In genomic region chr15:40087991-40088928, GRCh38 we compare ENCODE assay signal across 11 cellular contexts. TPM values are rescaled to one million over a fixed set of nuclear protein-coding genes. Genes with fewer than 3 reads are reported as not detected.
DNase-seq lines count a peak whose midpoint lies in the region; ATAC-seq and TF ChIP-seq lines count a peak whose summit lies in the region.
"Had no signal": no experiment of that assay in that cellular context is flagged by ENCODE, and none has a peak within 500 bp of the region (broad histone marks: within the 10 kb centered on the region; RNA-seq: fewer than 3 reads in every experiment).

No MANE protein-coding gene starts in this region.

- H3K9me3 Mint-ChIP-seq in type B pancreatic cell: no peaks in the 10 kb centered on the region
- H3K9me3 Mint-ChIP-seq: activated CD4-positive, alpha-beta memory T cell treated with anti-CD3 and anti-CD28 coated beads, Interleukin-2, amount 10 ng/mL, durations not matched to agents 7 days and 5 days had no signal

- CTCF ChIA-PET in SK-N-SH (lab: Yijun Ruan, JAX): interaction anchor here (0.9 to 14.1 kb wide), 2 partner anchors 16 to 145 kb away, joined by 3 to 137 read pairs; no protein-coding TSS in a partner anchor

- no peak overlapping the region for H3K4me2 ChIP-seq in SK-N-SH

- TF ChIP-seq RAD21 in SK-N-SH (IDR thresholded peaks at IDR 0.05; ENCODE audit: low read length) (no peak), liver (IDR thresholded peaks at IDR 0.05) (peak; percentile 46 to 66)

- no peak for ATAC-seq in SK-N-SH treated with all-trans-retinoic acid at 6 μM for 48 hours
- peak; percentile 33 for ATAC-seq in body of pancreas
- no peak for ATAC-seq in HG02938 (IDR thresholded peaks at IDR 0.05; ENCODE audit: unreplicated experiment)

- H3K9me3 ChIP-seq in SK-N-SH (no peaks in the 10 kb centered on the region), body of pancreas (no peaks in the 10 kb centered on the region), liver (ENCODE audit: control insufficient read depth in 4 of 4, low read length in 3 of 4) (no peaks in the 10 kb centered on the region)

- H3K4me3 ChIP-seq in SK-N-SH (ENCODE audit: low read depth in 2 of 2, low read length in 1 of 2) (no peak overlapping the region), body of pancreas (no peak overlapping the region), liver (ENCODE audit: low read depth in 1 of 3, low read length in 3 of 3) (no peak overlapping the region)

- H4K20me1 ChIP-seq in SK-N-SH (ENCODE audit: insufficient read depth): no peaks in the 10 kb centered on the region

- H3K36me3 Mint-ChIP-seq in type B pancreatic cell: peaks cover 26% of the 10 kb centered on the region

- intact Hi-C loops in body of pancreas (cut with DNase I): no loop called here

- H3K27ac ChIP-seq in SK-N-SH (ENCODE audit: low read depth in 2 of 2, low read length in 1 of 2) (peak overlapping the region in 1 of 2 experiments; percentile 47; a peak in 1 of 4 replicates), body of pancreas (peak overlapping the region in 3 of 4 donors; percentile 43 to 69 (median 64)), liver (ENCODE audit: low read depth in 1 of 2, low read length in 2 of 2) (peak overlapping the region; percentile 58 to 70)

- POLR2A ChIA-PET in SK-N-SH (lab: Yijun Ruan, JAX): interaction anchor here (1.6 kb wide), 1 partner anchor 18 kb away, joined by 4 read pairs; no protein-coding TSS in a partner anchor

- H3K4me1 ChIP-seq in SK-N-SH (ENCODE audit: control insufficient read depth in 1 of 2, insufficient read depth in 2 of 2, low read depth in 1 of 2, low read length in 1 of 2): peaks cover 40 to 55% of the 10 kb centered on the region in 2 experiments
- H3K4me1 ChIP-seq in body of pancreas: peaks cover 62% of the 10 kb centered on the region
- H3K4me1 ChIP-seq in liver (ENCODE audit: control insufficient read depth in 4 of 4, insufficient read depth in 4 of 4, low read length in 3 of 4): peaks cover 19 to 51% (median 42%) of the 10 kb centered on the region in 4 donors

- H3K36me3 ChIP-seq in SK-N-SH (replicated peaks in 1 of 2; ENCODE audit: control insufficient read depth in 1 of 2, insufficient read depth in 2 of 2, low read length in 1 of 2) (no peaks in the 10 kb centered on the region), body of pancreas (replicated peaks in 1 of 2; ENCODE audit: insufficient read depth in 1 of 2, low read depth in 2 of 2) (no peaks in the 10 kb centered on the region), liver (ENCODE audit: control insufficient read depth in 4 of 4, insufficient read depth in 3 of 4, low read depth in 1 of 4, low read length in 3 of 4) (no peaks in the 10 kb centered on the region)

- H3K27me3 Mint-ChIP-seq in type B pancreatic cell: peaks cover 5% of the 10 kb centered on the region

- H2AFZ ChIP-seq in SK-N-SH (ENCODE audit: low read depth): no peak overlapping the region

- peaks cover 87% of the 10 kb centered on the region for H3K4me1 Mint-ChIP-seq in type B pancreatic cell (ENCODE audit: unreplicated experiment)

- peak overlapping the region; percentile 78 for H3K27ac Mint-ChIP-seq in type B pancreatic cell
- H3K27ac Mint-ChIP-seq: activated CD4-positive, alpha-beta memory T cell treated with anti-CD3 and anti-CD28 coated beads, Interleukin-2, amount 10 ng/mL, durations not matched to agents 7 days and 5 days had no signal

- H3F3A ChIP-seq in SK-N-SH (replicated peaks; ENCODE audit: insufficient read depth): no peaks in the 10 kb centered on the region

- no peaks in the 10 kb centered on the region for H3K9me2 ChIP-seq in SK-N-SH

- H3K79me2 ChIP-seq in SK-N-SH (ENCODE audit: insufficient read depth): no peaks in the 10 kb centered on the region

- peak overlapping the region; percentile 44 for H3K4me3 Mint-ChIP-seq in type B pancreatic cell
- H3K4me3 Mint-ChIP-seq: activated CD4-positive, alpha-beta memory T cell treated with anti-CD3 and anti-CD28 coated beads, Interleukin-2, amount 10 ng/mL, durations not matched to agents 7 days and 5 days had no signal

- TF ChIP-seq CTCF in SK-N-SH (IDR thresholded peaks at IDR 0.05) (no peak), body of pancreas (IDR thresholded peaks at IDR 0.05) (no peak), liver (IDR thresholded peaks at IDR 0.05; ENCODE audit: low read depth, low read length, missing input control) (no peak), type B pancreatic cell (conservative IDR thresholded peaks at IDR 0.05) (no peak)

- DNase-seq in SK-N-SH (peak; percentile 26), body of pancreas (peak in 3 of 4 donors; percentile 38 to 72 (median 57)), type B pancreatic cell (ENCODE audit: extremely low spot score, unreplicated experiment) (no peak), NCI-H146 treated with DMSO at 0.1 percent for 48 hours (lab: John Stamatoyannopoulos, UW; ENCODE audit: unreplicated experiment) (no peak), NCI-H1436 (lab: John Stamatoyannopoulos, UW) (no peak)
- DNase-seq: activated CD4-positive, alpha-beta memory T cell treated with anti-CD3 and anti-CD28 coated beads, Interleukin-2, amount 10 ng/mL, durations not matched to agents 7 days and 5 days; amniotic stem cell; SHP77 treated with DMSO at 0.1 percent for 48 hours had no signal

- H3K27me3 ChIP-seq in SK-N-SH (ENCODE audit: insufficient read depth) (no peaks in the 10 kb centered on the region), body of pancreas (no peaks in the 10 kb centered on the region), liver (ENCODE audit: control insufficient read depth in 4 of 4, insufficient read depth in 4 of 4, low read length in 3 of 4) (no peaks in the 10 kb centered on the region)

- TF ChIP-seq POLR2A in body of pancreas (IDR thresholded peaks at IDR 0.05): no peak

- WGBS in SK-N-SH (ENCODE audit: low lambda C conversion rate): 66% methylated on average over 4 of the region's 9 CpGs
- 49 to 70% methylated on average over 7 to 9 of the region's 9 CpGs for WGBS in body of pancreas, 2 donors
- 49% methylated on average over 9 of the region's 9 CpGs for WGBS in liver

- TF ChIP-seq EP300 in SK-N-SH (IDR thresholded peaks at IDR 0.05; ENCODE audit: borderline replicate concordance in 1 of 2, low read depth in 1 of 2, low read length in 1 of 2): no peak

- H3K9ac ChIP-seq in SK-N-SH (no peak overlapping the region), liver (ENCODE audit: low read depth in 1 of 2, low read length in 2 of 2) (no peak overlapping the region)

TF ChIP-seq in SK-N-SH, 30 proteins besides CTCF, POLR2A, EP300 and RAD21 (continues in another document):
- TF ChIP-seq GABPA (IDR thresholded peaks at IDR 0.05; ENCODE audit: low read depth): no peak
- no peak for TF ChIP-seq FOSL2 (IDR thresholded peaks at IDR 0.05; ENCODE audit: borderline replicate concordance, low read depth)
- no peak for TF ChIP-seq USF1 (IDR thresholded peaks at IDR 0.05; ENCODE audit: borderline replicate concordance, low read depth)
- no peak for TF ChIP-seq TAF1 (IDR thresholded peaks at IDR 0.05; ENCODE audit: borderline replicate concordance, low read depth, low read length)
- no peak for TF ChIP-seq MXI1 (IDR thresholded peaks at IDR 0.05; ENCODE audit: low read depth, low read length)

TF ChIP-seq in SK-N-SH treated with all-trans-retinoic acid at 6 μM for 48 hours, 23 proteins besides CTCF, POLR2A, EP300 and RAD21 (continues in another document):
- no peak for TF ChIP-seq OSR1 (CRISPR knock-in tag; IDR thresholded peaks at IDR 0.05)
- TF ChIP-seq BACH2 (CRISPR knock-in tag; IDR thresholded peaks at IDR 0.05; ENCODE audit: borderline replicate concordance): no peak
- TF ChIP-seq CSRNP3 (CRISPR knock-in tag; IDR thresholded peaks at IDR 0.05): no peak
- no peak for TF ChIP-seq ZNF565 (CRISPR knock-in tag; conservative IDR thresholded peaks at IDR 0.05; ENCODE audit: low read depth)

TF ChIP-seq in liver, 16 proteins besides CTCF, POLR2A, EP300 and RAD21 (continues in another document):
- TF ChIP-seq HNF4A (conservative IDR thresholded peaks at IDR 0.05) (peak; percentile 97), MAX (IDR thresholded peaks at IDR 0.05) (peak; percentile 77), YY1 (IDR thresholded peaks at IDR 0.05) (peak; percentile 58), NR2F2 (IDR thresholded peaks at IDR 0.05) (peak; percentile 98), SP1 (IDR thresholded peaks at IDR 0.05) (peak; percentile 97), TAF1 (conservative IDR thresholded peaks at IDR 0.05) (no peak), HNF4G (IDR thresholded peaks at IDR 0.05) (peak; percentile 67), EGR1 (IDR thresholded peaks at IDR 0.05; ENCODE audit: low read depth in 2 of 2) (peak; percentile 52 to 86), JUND (IDR thresholded peaks at IDR 0.05) (peak; percentile 64 to 76), ZBTB33 (IDR thresholded peaks at IDR 0.05) (peak; percentile 72)

RNA-seq across cellular contexts. Expression of gene BMF, which starts 20.4 kb away (rescaled TPM):
- polyA plus RNA-seq in SK-N-SH (2012; rRNA removed): 0.72 and 1.0 TPM in 2 replicates
- polyA plus RNA-seq in SK-N-SH (2012; cell fraction: cytosol; rRNA removed): 0.58 and 0.64 TPM in 2 replicates
- polyA plus RNA-seq in SK-N-SH (2012; cell fraction: nucleus; rRNA removed): 2.2 and 2.5 TPM in 2 replicates
- total RNA-seq in body of pancreas: 10 to 100 TPM in 1 of 2 donors, 1 to 10 TPM in 1; 4.3 to 16.1 TPM
- 10 to 100 TPM in 1 of 2 donors, 1 to 10 TPM in 1; 6.6 to 10.2 TPM for total RNA-seq in liver
- polyA plus RNA-seq in liver: 1 to 10 TPM in 1 of 2 donors, under 1 TPM in 1; 0.63 to 1.4 TPM
- 60.9 and 112 TPM in 2 replicates for total RNA-seq in type B pancreatic cell (ENCODE audit: low replicate concordance)

RNA-seq across cellular contexts. Expression of gene SRP14, which starts 49.3 kb away (rescaled TPM):
- polyA plus RNA-seq in SK-N-SH (2012; rRNA removed): 489 and 501 TPM in 2 replicates
- polyA plus RNA-seq in SK-N-SH (2012; cell fraction: cytosol; rRNA removed): 524 and 758 TPM in 2 replicates
- polyA plus RNA-seq in SK-N-SH (2012; cell fraction: nucleus; rRNA removed): 94.9 and 167 TPM in 2 replicates
- 100 to 1,000 TPM; 122 to 209 TPM for total RNA-seq in body of pancreas
- total RNA-seq in liver: 10 to 100 TPM; 67.2 to 84.9 TPM
- polyA plus RNA-seq in liver: 100 to 1,000 TPM; 146 to 357 TPM
- total RNA-seq in type B pancreatic cell (ENCODE audit: low replicate concordance): 176 and 235 TPM in 2 replicates

Comparison
In these comparisons a context has a peak if more than half of its experiments do, and no peak if none do; other contexts are left out.
1. DNase-seq: peak in SK-N-SH (single experiment) and body of pancreas (3 of 4); none in type B pancreatic cell (single experiment), NCI-H146 treated with DMSO at 0.1 percent for 48 hours (single experiment) and NCI-H1436 (single experiment).